ENCODE assay signal across 21 cellular contexts in the genomic region with DNA sequence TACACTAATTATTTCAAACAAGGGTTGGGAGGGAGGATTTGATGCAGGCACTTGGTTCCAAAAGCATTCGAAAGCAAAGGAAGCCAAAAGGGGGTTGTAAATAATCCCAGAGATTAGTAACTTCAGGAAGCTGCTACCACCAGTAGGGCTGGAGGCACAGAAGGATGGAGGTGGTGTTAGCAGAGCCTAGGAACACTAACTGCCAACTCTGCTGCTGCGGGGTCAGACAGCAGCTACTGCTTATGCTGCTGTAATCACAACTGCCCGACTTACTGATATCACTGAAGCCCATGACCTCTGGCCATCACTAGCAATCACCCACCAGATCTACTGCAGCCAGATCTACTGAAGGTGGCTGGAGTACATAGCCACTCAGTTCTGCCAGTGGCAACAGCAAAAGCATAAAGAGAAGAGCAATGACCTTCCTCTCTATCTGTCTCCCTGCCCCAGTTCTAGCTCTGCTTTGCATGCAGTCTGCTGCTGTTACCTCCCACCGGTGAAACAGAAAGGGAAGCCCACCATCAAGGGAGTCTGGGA.
"Had no signal": no experiment of that assay in that cellular context is flagged by ENCODE, and none has a peak within 500 bp of the region (broad histone marks: within the 10 kb centered on the region; RNA-seq: fewer than 3 reads in every experiment).

No MANE protein-coding gene starts in this region.

- H3K36me3 Mint-ChIP-seq: activated CD8-positive, alpha-beta memory T cell treated with anti-CD3 and anti-CD28 coated beads, Interleukin-2, amount 10 ng/mL, durations not matched to agents 7 days and 5 days; activated naive CD4-positive, alpha-beta T cell treated with anti-CD3 and anti-CD28 coated beads, Interleukin-2, amount 50 U/mL, for 24 hours; immature natural killer cell; mesothelial cell of epicardium; natural killer cell treated with Interleukin-12 subunit alpha and Interleukin-12 subunit beta and Interleukin-15 and Interleukin-18, amount 100 ng/mL, for 72 hours had no signal

- H3K4me3 Mint-ChIP-seq: activated CD4-positive, alpha-beta T cell treated with anti-CD3 and anti-CD28 coated beads, Interleukin-2, amount 10 ng/mL, durations not matched to agents 24 days and 14 days; activated CD8-positive, alpha-beta memory T cell treated with anti-CD3 and anti-CD28 coated beads, Interleukin-2, amount 10 ng/mL, durations not matched to agents 7 days and 5 days; activated CD8-positive, alpha-beta T cell treated with anti-CD3 and anti-CD28 coated beads for 36 hours; activated naive CD4-positive, alpha-beta T cell treated with anti-CD3 and anti-CD28 coated beads, Interleukin-2, amount 50 U/mL, for 24 hours; activated T-helper 1 cell treated with anti-CD3 and anti-CD28 coated beads, Interleukin-12 subunit alpha, Interleukin-12 subunit beta, Interleukin-2, Interleukin-4 antibody, amounts not matched to agents 30 ng/mL and 10 ng/mL and 1 ng/mL, durations not matched to agents 14 hours and 24 hours and 36 hours; central memory CD8-positive, alpha-beta T cell; immature natural killer cell; mesothelial cell of epicardium; natural killer cell treated with Interleukin-12 subunit alpha and Interleukin-12 subunit beta and Interleukin-15 and Interleukin-18, amount 100 ng/mL, for 72 hours; T-helper 17 cell had no signal

- H3K27me3 ChIP-seq: foreskin keratinocyte, hepatocyte, spleen had no signal

- H3K4me1 Mint-ChIP-seq: activated CD4-positive, alpha-beta T cell treated with anti-CD3 and anti-CD28 coated beads, Interleukin-2, amount 10 ng/mL, durations not matched to agents 24 days and 14 days; activated CD8-positive, alpha-beta memory T cell treated with anti-CD3 and anti-CD28 coated beads, Interleukin-2, amount 10 ng/mL, durations not matched to agents 7 days and 5 days; activated naive CD4-positive, alpha-beta T cell treated with anti-CD3 and anti-CD28 coated beads, Interleukin-2, amount 50 U/mL, for 24 hours; central memory CD8-positive, alpha-beta T cell; immature natural killer cell; T-helper 17 cell had no signal

- DNase-seq: activated CD4-positive, alpha-beta T cell treated with anti-CD3 and anti-CD28 coated beads, Interleukin-2, amount 10 ng/mL, durations not matched to agents 24 days and 14 days; activated CD8-positive, alpha-beta memory T cell treated with anti-CD3 and anti-CD28 coated beads, Interleukin-2, amount 10 ng/mL, durations not matched to agents 7 days and 5 days; activated CD8-positive, alpha-beta T cell treated with anti-CD3 and anti-CD28 coated beads for 36 hours; activated gamma-delta T cell treated with Interleukin-2 at 50 U/mL for 16 hours; activated T-cell treated with anti-CD3 and anti-CD28 coated beads for 4 hours; aorta; effector memory CD4-positive, alpha-beta T cell; foreskin keratinocyte; immature natural killer cell; nucleus accumbens; spleen; stimulated activated CD4-positive, alpha-beta T cell treated with anti-CD3 and anti-CD28 coated beads, Interleukin-4, amount 100 ng/mL, for 1 hour; stimulated activated naive CD4-positive, alpha-beta T cell treated with Interleukin-2 at 50 U/mL for 16 hours; SW 1271; T-helper 17 cell had no signal

- H3K36me3 ChIP-seq: spleen had no signal

- ATAC-seq: activated CD8-positive, alpha-beta memory T cell treated with anti-CD3 and anti-CD28 coated beads, Interleukin-2, amount 10 ng/mL, durations not matched to agents 7 days and 5 days; activated CD8-positive, alpha-beta T cell treated with anti-CD3 and anti-CD28 coated beads for 36 hours; foreskin keratinocyte; T-helper 17 cell had no signal

- H3K9me3 Mint-ChIP-seq: activated CD4-positive, alpha-beta T cell treated with anti-CD3 and anti-CD28 coated beads, Interleukin-2, amount 10 ng/mL, durations not matched to agents 24 days and 14 days; activated CD8-positive, alpha-beta T cell treated with anti-CD3 and anti-CD28 coated beads for 36 hours; activated naive CD4-positive, alpha-beta T cell treated with anti-CD3 and anti-CD28 coated beads, Interleukin-2, amount 50 U/mL, for 24 hours; activated T-helper 1 cell treated with anti-CD3 and anti-CD28 coated beads, Interleukin-12 subunit alpha, Interleukin-12 subunit beta, Interleukin-2, Interleukin-4 antibody, amounts not matched to agents 30 ng/mL and 10 ng/mL and 1 ng/mL, durations not matched to agents 14 hours and 24 hours and 36 hours had no signal

- H3K27ac ChIP-seq: foreskin keratinocyte, hepatocyte, spleen had no signal

- H3K4me1 ChIP-seq: foreskin keratinocyte, spleen had no signal

- H3K27me3 Mint-ChIP-seq: activated CD4-positive, alpha-beta T cell treated with anti-CD3 and anti-CD28 coated beads, Interleukin-2, amount 10 ng/mL, durations not matched to agents 24 days and 14 days; activated CD8-positive, alpha-beta memory T cell treated with anti-CD3 and anti-CD28 coated beads, Interleukin-2, amount 10 ng/mL, durations not matched to agents 7 days and 5 days; central memory CD8-positive, alpha-beta T cell had no signal

- H3K27ac Mint-ChIP-seq: activated CD4-positive, alpha-beta T cell treated with anti-CD3 and anti-CD28 coated beads, Interleukin-2, amount 10 ng/mL, durations not matched to agents 24 days and 14 days; activated CD8-positive, alpha-beta memory T cell treated with anti-CD3 and anti-CD28 coated beads, Interleukin-2, amount 10 ng/mL, durations not matched to agents 7 days and 5 days; activated CD8-positive, alpha-beta T cell treated with anti-CD3 and anti-CD28 coated beads for 36 hours; activated naive CD4-positive, alpha-beta T cell treated with anti-CD3 and anti-CD28 coated beads, Interleukin-2, amount 50 U/mL, for 24 hours; activated T-helper 1 cell treated with anti-CD3 and anti-CD28 coated beads, Interleukin-12 subunit alpha, Interleukin-12 subunit beta, Interleukin-2, Interleukin-4 antibody, amounts not matched to agents 30 ng/mL and 10 ng/mL and 1 ng/mL, durations not matched to agents 14 hours and 24 hours and 36 hours; immature natural killer cell; mesothelial cell of epicardium; natural killer cell treated with Interleukin-12 subunit alpha and Interleukin-12 subunit beta and Interleukin-15 and Interleukin-18, amount 100 ng/mL, for 72 hours; T-helper 17 cell had no signal

- H3K4me3 ChIP-seq: hepatocyte, spleen had no signal
